8 cellular contexts compared by ENCODE assay signal in genomic region chr13:23579072-23579885, GRCh38. TPM values are rescaled to one million over a fixed set of nuclear protein-coding genes. Genes with fewer than 3 reads are reported as not detected.
A peak's percentile ranks its signal among the peaks of the same experiment; 100 is the strongest.
DNase-seq lines count a peak whose midpoint lies in the region; ATAC-seq and TF ChIP-seq lines count a peak whose summit lies in the region.

No MANE protein-coding gene starts in this region.

- TF ChIP-seq CTCF in GM20000 (IDR thresholded peaks at IDR 0.05; ENCODE audit: extremely low read depth, missing control alignments) (no peak), fibroblast of lung (conservative IDR thresholded peaks at IDR 0.05 in 1 of 2, IDR thresholded peaks at IDR 0.05 in 1 of 2; ENCODE audit: low read depth in 1 of 2, low read length in 2 of 2) (no peak)

- H3K4me3 ChIP-seq in fibroblast of lung (replicated peaks in 1 of 4; ENCODE audit: control extremely low read depth in 1 of 4, insufficient read depth in 1 of 4, low read depth in 3 of 4, low read length in 4 of 4): peak overlapping the region; percentile 84 to 88 (median 84)

- peak; percentile 87 to 92 for ATAC-seq in naive thymus-derived CD8-positive, alpha-beta T cell
- peak; percentile 98 for ATAC-seq in stimulated activated memory B cell treated with anti-CD40 and anti-IgM and Interleukin-4, amounts not matched to agents 10 μg/mL and 1 μg/mL and 100 μg/mL, for 72 hours

- H3K9me3 Mint-ChIP-seq in naive thymus-derived CD8-positive, alpha-beta T cell: no peaks in the 10 kb centered on the region
- H3K9me3 Mint-ChIP-seq in stimulated activated memory B cell treated with anti-CD40 and anti-IgM and Interleukin-4, amounts not matched to agents 10 μg/mL and 1 μg/mL and 100 μg/mL, for 72 hours: peaks cover 2% of the 10 kb centered on the region

- H3K4me3 Mint-ChIP-seq in naive thymus-derived CD8-positive, alpha-beta T cell: peak overlapping the region; percentile 75 to 90 (median 82)
- H3K4me3 Mint-ChIP-seq in stimulated activated memory B cell treated with anti-CD40 and anti-IgM and Interleukin-4, amounts not matched to agents 10 μg/mL and 1 μg/mL and 100 μg/mL, for 72 hours: peak overlapping the region; percentile 82

- no peaks in the 10 kb centered on the region for H3K36me3 ChIP-seq in fibroblast of lung (ENCODE audit: control insufficient read depth, insufficient read depth, low read length)

- H3K4me1 Mint-ChIP-seq in naive thymus-derived CD8-positive, alpha-beta T cell: peaks cover 9 to 20% (median 18%) of the 10 kb centered on the region in 4 donors
- H3K4me1 Mint-ChIP-seq in stimulated activated memory B cell treated with anti-CD40 and anti-IgM and Interleukin-4, amounts not matched to agents 10 μg/mL and 1 μg/mL and 100 μg/mL, for 72 hours: peaks cover 22% of the 10 kb centered on the region

- H3K9me3 ChIP-seq in fibroblast of lung (ENCODE audit: control insufficient read depth, insufficient read depth, low read depth, low read length): no peaks in the 10 kb centered on the region

- peak overlapping the region; percentile 86 for H3K4me2 ChIP-seq in fibroblast of lung (ENCODE audit: extremely low read depth, insufficient read depth, low read length)

- peak overlapping the region; percentile 84 for H3K9ac ChIP-seq in fibroblast of lung (ENCODE audit: insufficient read depth, low read length)

- H2AFZ ChIP-seq in fibroblast of lung (ENCODE audit: low read length): peak overlapping the region; percentile 66

- peak overlapping the region in 6 of 10 donors; percentile 37 to 91 (median 66) for H3K27ac Mint-ChIP-seq in naive thymus-derived CD8-positive, alpha-beta T cell
- H3K27ac Mint-ChIP-seq in stimulated activated memory B cell treated with anti-CD40 and anti-IgM and Interleukin-4, amounts not matched to agents 10 μg/mL and 1 μg/mL and 100 μg/mL, for 72 hours: no peak overlapping the region

- POLR2A ChIA-PET in naive thymus-derived CD8-positive, alpha-beta T cell (lab: Charles Lee): interaction anchor here (1.2 kb wide), 1 partner anchor 310 kb away, joined by 4 read pairs; the partner anchor contains the start of gene MIPEP

- H4K20me1 ChIP-seq in fibroblast of lung (ENCODE audit: control insufficient read depth, extremely low read depth, insufficient read depth, low read length): no peaks in the 10 kb centered on the region

- no peaks in the 10 kb centered on the region for H3K36me3 Mint-ChIP-seq in naive thymus-derived CD8-positive, alpha-beta T cell
- no peaks in the 10 kb centered on the region for H3K36me3 Mint-ChIP-seq in stimulated activated memory B cell treated with anti-CD40 and anti-IgM and Interleukin-4, amounts not matched to agents 10 μg/mL and 1 μg/mL and 100 μg/mL, for 72 hours

- H3K79me2 ChIP-seq in fibroblast of lung (ENCODE audit: control insufficient read depth, insufficient read depth, low read length): peaks cover 50% of the 10 kb centered on the region

- peaks cover 29 to 61% (median 33%) of the 10 kb centered on the region in 5 donors for H3K27me3 Mint-ChIP-seq in naive thymus-derived CD8-positive, alpha-beta T cell
- peaks cover 40% of the 10 kb centered on the region for H3K27me3 Mint-ChIP-seq in stimulated activated memory B cell treated with anti-CD40 and anti-IgM and Interleukin-4, amounts not matched to agents 10 μg/mL and 1 μg/mL and 100 μg/mL, for 72 hours

- peaks cover 5% of the 10 kb centered on the region for H3K4me1 ChIP-seq in fibroblast of lung (ENCODE audit: control insufficient read depth, extremely low read depth, insufficient read depth, low read length)

- H3K27ac ChIP-seq in fibroblast of lung (ENCODE audit: insufficient read depth, low read length): peak overlapping the region; percentile 58

- peak; percentile 84 for DNase-seq in COR-L47 (lab: John Stamatoyannopoulos, UW)
- peak; percentile 96 for DNase-seq in GM20000 (ENCODE audit: low spot score)
- DNase-seq in HPDE6-E6E7 (ENCODE audit: extremely low spot score): peak; percentile 28
- peak; percentile 22 for DNase-seq in OCI-M2 (lab: John Stamatoyannopoulos, UW; ENCODE audit: unreplicated experiment)
- DNase-seq in activated T-helper 1 cell treated with Interleukin-2 at 50 U/mL for 16 hours (ENCODE audit: low read depth): peak; percentile 85
- peak; percentile 79 to 86 for DNase-seq in fibroblast of lung (ENCODE audit: low read depth in 2 of 2)
- DNase-seq in naive thymus-derived CD8-positive, alpha-beta T cell: peak; percentile 81 to 97 (median 90)

- H3K27me3 ChIP-seq in fibroblast of lung (ENCODE audit: control insufficient read depth, insufficient read depth, low read length): no peaks in the 10 kb centered on the region

RNA-seq across cellular contexts. Expression of gene TNFRSF19, which starts 9.1 kb away (rescaled TPM):
- total RNA-seq in fibroblast of lung: 214 and 330 TPM in 2 replicates
- polyA plus RNA-seq in fibroblast of lung: 210 and 260 TPM in 2 replicates
- polyA plus RNA-seq in fibroblast of lung (2012): 129 and 132 TPM in 2 replicates
- 159 and 193 TPM in 2 replicates for polyA minus RNA-seq in fibroblast of lung (ENCODE audit: low replicate concordance)
- under 1 TPM in 1 of 2 experiments, not detected in 1; 0.16 TPM for total RNA-seq in naive thymus-derived CD8-positive, alpha-beta T cell
- not detected for polyA plus RNA-seq in naive thymus-derived CD8-positive, alpha-beta T cell

Comparison
In these comparisons a context has a peak if more than half of its experiments do, and no peak if none do; other contexts are left out.
1. Peak in every context shown above with its lines: DNase-seq, ATAC-seq, H3K4me3 ChIP-seq and H3K27ac ChIP-seq.
2. DNase-seq: peak in every context shown above with its lines; median percentile 96 in GM20000; 90 in naive thymus-derived CD8-positive, alpha-beta T cell; 85 in activated T-helper 1 cell treated with Interleukin-2 at 50 U/mL for 16 hours; 84 in COR-L47; 82 in fibroblast of lung; 28 in HPDE6-E6E7; 22 in OCI-M2.
3. RNA of gene TNFRSF19, which starts 9.1 kb away (total RNA-seq): 214 to 330 TPM in fibroblast of lung; 0.16 TPM in naive thymus-derived CD8-positive, alpha-beta T cell; every median in the first group is over 100 times any median in the second.